In the genomic region with DNA sequence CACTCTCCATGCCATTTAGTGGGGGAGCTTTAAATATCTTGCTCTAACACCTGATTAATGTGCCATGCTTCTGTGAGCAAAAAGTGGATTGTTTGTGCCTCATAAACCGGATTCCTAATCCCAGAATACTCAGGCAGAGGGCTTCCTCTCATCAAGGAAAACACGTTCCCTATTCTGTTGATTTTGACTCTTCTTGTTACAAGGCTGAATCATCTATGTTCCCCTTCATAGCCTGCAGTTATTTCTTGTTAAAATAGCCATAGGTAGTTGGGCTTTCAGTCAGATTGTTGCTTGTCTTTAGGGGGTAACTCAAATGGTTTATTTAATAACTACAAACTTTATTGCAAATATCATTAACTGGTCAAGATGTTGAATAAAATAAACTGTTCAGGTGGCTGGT, we compare ENCODE assay signal across 18 cellular contexts. TPM values are rescaled to one million over a fixed set of nuclear protein-coding genes. Genes with fewer than 3 reads are reported as not detected.
"Had no signal": no experiment of that assay in that cellular context is flagged by ENCODE, and none has a peak within 500 bp of the region (broad histone marks: within the 10 kb centered on the region; RNA-seq: fewer than 3 reads in every experiment).

No MANE protein-coding gene starts in this region.

- H3K9me3 ChIP-seq: left ventricle myocardium inferior, tibial nerve, uterus had no signal

- H3K79me2 ChIP-seq: hepatocyte had no signal

- DNase-seq: activated B cell treated with CpG ODN at 0.5 μM for 24 hours; activated CD4-positive, alpha-beta T cell treated with anti-CD3 and anti-CD28 coated beads for 48 hours; activated CD8-positive, alpha-beta memory T cell treated with anti-CD3 and anti-CD28 coated beads for 24 hours; activated gamma-delta T cell treated with Interleukin-2 at 50 U/mL for 16 hours; activated naive CD8-positive, alpha-beta T cell treated with anti-CD3 and anti-CD28 coated beads, Interleukin-2, amount 10 ng/mL, durations not matched to agents 7 days and 5 days; effector memory CD8-positive, alpha-beta T cell; left ventricle myocardium inferior; natural killer cell; occipital lobe; stimulated activated CD4-positive, alpha-beta T cell treated with anti-CD3 and anti-CD28 coated beads, Interleukin-15, amount 100 ng/mL, for 24 hours; stimulated activated CD4-positive, alpha-beta T cell treated with anti-CD3 and anti-CD28 coated beads, Interleukin-4, amount 100 ng/mL, for 1 hour; stimulated activated naive CD4-positive, alpha-beta T cell; T-helper 17 cell; uterus had no signal

- FAIRE-seq: keratinocyte had no signal

- H2AFZ ChIP-seq: hepatocyte had no signal

- H3K4me3 ChIP-seq: hepatocyte, left ventricle myocardium inferior, skin epidermis, tibial nerve, uterus had no signal

- H3K4me1 ChIP-seq: uterus had no signal

- ATAC-seq: effector memory CD8-positive, alpha-beta T cell; natural killer cell; T-helper 17 cell had no signal

- H3K27me3 ChIP-seq: hepatocyte, tibial nerve, uterus had no signal

- H3K36me3 ChIP-seq: left ventricle myocardium inferior, tibial nerve, uterus had no signal

- H3K27ac ChIP-seq: hepatocyte, left ventricle myocardium inferior, skin epidermis, tibial nerve, uterus had no signal

RNA-seq across cellular contexts. Expression of gene ROPN1L, which starts 26.6 kb away (rescaled TPM):
- polyA plus RNA-seq: hepatocyte, keratinocyte had no signal
